In the genomic region with DNA sequence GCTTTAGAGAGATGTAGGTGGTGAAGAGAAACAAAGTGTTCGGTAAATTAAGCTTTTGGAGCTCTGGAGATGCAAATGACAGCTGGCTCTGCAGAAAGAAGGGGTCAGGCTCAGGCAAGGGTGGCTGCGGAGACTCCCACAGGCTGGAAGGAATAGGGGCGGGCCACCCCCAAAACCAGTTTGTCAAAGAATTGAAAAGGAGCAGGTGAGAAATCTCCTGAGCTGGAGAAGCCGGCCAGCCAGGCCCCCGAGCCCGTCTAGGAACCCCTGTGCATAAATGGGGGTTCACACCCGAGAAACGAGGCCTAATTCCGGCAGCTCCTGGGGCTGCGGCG, we compare ENCODE assay signal across 8 cellular contexts. TPM values are rescaled to one million over a fixed set of nuclear protein-coding genes. Genes with fewer than 3 reads are reported as not detected.
DNase-seq lines count a peak whose midpoint lies in the region; ATAC-seq and TF ChIP-seq lines count a peak whose summit lies in the region.

No MANE protein-coding gene starts in this region.

- H3K4me3 ChIP-seq in HUES48 (ENCODE audit: low read depth, low read length) (peak overlapping the region; percentile 89), adrenal gland (peak overlapping the region; percentile 12 to 99 (median 96)), iPS-20b (ENCODE audit: low read length) (peak overlapping the region; percentile 99), smooth muscle cell (peak overlapping the region; percentile 93)

- peaks cover 54% of the 10 kb centered on the region for H3K4me1 Mint-ChIP-seq in CD4-positive, alpha-beta T cell (ENCODE audit: low read depth)

- no peak for TF ChIP-seq CTCF in CD4-positive, alpha-beta T cell (IDR thresholded peaks at IDR 0.05)
- TF ChIP-seq CTCF in adrenal gland (IDR thresholded peaks at IDR 0.05) (no peak), smooth muscle cell (IDR thresholded peaks at IDR 0.05; ENCODE audit: borderline replicate concordance, insufficient read depth, poor library complexity, severe bottlenecking) (no peak)

- H3F3A ChIP-seq in smooth muscle cell (ENCODE audit: low read depth): no peaks in the 10 kb centered on the region

- intact Hi-C loops in CD4-positive, alpha-beta T cell (cut with DNase I, micrococcal nuclease): loop anchor here (1.0 to 5.0 kb wide), 3 partner anchors 13 to 993 kb away; a partner anchor contains a TSS
- intact Hi-C loops in adrenal gland (cut with DNase I): no loop called here

- DNase-seq in CD4-positive, alpha-beta T cell: peak in 3 of 10 experiments; percentile 13 to 39 (median 13)
- DNase-seq in adrenal gland (peak in 2 of 7 donors; percentile 16 to 32), smooth muscle cell (lab: John Stamatoyannopoulos, UW; ENCODE audit: unreplicated experiment) (no peak), HuH-7.5 (ENCODE audit: low spot score) (no peak), middle frontal gyrus (ENCODE audit: extremely low spot score, low spot score) (no peak)

- CTCF ChIA-PET in CD4-positive, alpha-beta T cell (lab: Charles Lee): interaction anchor here (1.4 to 1.8 kb wide), 2 partner anchors 13 to 15 kb away, joined by 3 to 6 read pairs; a partner anchor contains a TSS

- peaks cover 50% of the 10 kb centered on the region for H4K20me1 ChIP-seq in smooth muscle cell (ENCODE audit: low read depth)

- H3K4me3 Mint-ChIP-seq in CD4-positive, alpha-beta T cell: peak overlapping the region; percentile 95

- H3K9ac ChIP-seq in HUES48 (ENCODE audit: low read depth, low read length) (peak overlapping the region; percentile 97), iPS-20b (ENCODE audit: low read depth, low read length) (peak overlapping the region; percentile 93), smooth muscle cell (ENCODE audit: low read depth) (peak overlapping the region; percentile 100)

- peak overlapping the region; percentile 92 for H3K27ac Mint-ChIP-seq in CD4-positive, alpha-beta T cell

- peaks cover 10% of the 10 kb centered on the region for H3K4me1 ChIP-seq in HUES48 (ENCODE audit: control insufficient read depth, insufficient read depth, low read length)
- peaks cover 11 to 37% of the 10 kb centered on the region in 2 donors for H3K4me1 ChIP-seq in adrenal gland (replicated peaks in 1 of 2)
- H3K4me1 ChIP-seq in iPS-20b (ENCODE audit: insufficient read depth, low read length): peaks cover 10% of the 10 kb centered on the region
- peaks cover 17% of the 10 kb centered on the region for H3K4me1 ChIP-seq in smooth muscle cell (ENCODE audit: low read depth)

- H3K27ac ChIP-seq in CD4-positive, alpha-beta T cell (ENCODE audit: low read depth, low read length): peak overlapping the region; percentile 83
- H3K27ac ChIP-seq in HUES48 (ENCODE audit: low read depth, low read length) (peak overlapping the region; percentile 95), adrenal gland (peak overlapping the region; percentile 96 to 97 (median 97)), iPS-20b (ENCODE audit: low read length) (peak overlapping the region; percentile 63), smooth muscle cell (ENCODE audit: low read depth) (peak overlapping the region; percentile 99)

- 0 to 1% (median 0%) methylated on average over 7 to 11 of the region's 11 CpGs for WGBS in adrenal gland, 4 donors
- WGBS in smooth muscle cell (ENCODE audit: low lambda C conversion rate): 1% methylated on average over 11 of the region's 11 CpGs

- ATAC-seq in CD4-positive, alpha-beta T cell (ENCODE audit: poor library complexity): no peak
- peak; percentile 7 for ATAC-seq in GM19467 (IDR thresholded peaks at IDR 0.05; ENCODE audit: unreplicated experiment)

- POLR2A ChIA-PET in CD4-positive, alpha-beta T cell (lab: Charles Lee): interaction anchor here (1.2 to 6.8 kb wide), 2 partner anchors 14 to 984 kb away, joined by 3 to 70 read pairs; a partner anchor contains a TSS

- no peaks in the 10 kb centered on the region for H3K9me3 Mint-ChIP-seq in CD4-positive, alpha-beta T cell

- no peak for TF ChIP-seq POLR2A in adrenal gland (IDR thresholded peaks at IDR 0.05)

- H3K79me2 ChIP-seq in smooth muscle cell (ENCODE audit: low read depth): peaks cover 53% of the 10 kb centered on the region

- H2AFZ ChIP-seq in smooth muscle cell (ENCODE audit: low read depth): peak overlapping the region; percentile 65

- no peaks in the 10 kb centered on the region for H3K27me3 Mint-ChIP-seq in CD4-positive, alpha-beta T cell

- peaks cover 38% of the 10 kb centered on the region for H3K36me3 Mint-ChIP-seq in CD4-positive, alpha-beta T cell (ENCODE audit: low read depth)

- peak overlapping the region; percentile 92 for H3K4me2 ChIP-seq in smooth muscle cell

- H3K9me3 ChIP-seq in CD4-positive, alpha-beta T cell (ENCODE audit: control insufficient read depth, low read length): no peaks in the 10 kb centered on the region
- H3K9me3 ChIP-seq in HUES48 (ENCODE audit: control insufficient read depth, insufficient read depth, low read length) (no peaks in the 10 kb centered on the region), adrenal gland (replicated peaks in 1 of 3) (no peaks in the 10 kb centered on the region), iPS-20b (ENCODE audit: insufficient read depth, low read depth, low read length) (no peaks in the 10 kb centered on the region), smooth muscle cell (replicated peaks; ENCODE audit: low read depth) (no peaks in the 10 kb centered on the region)

- H3K36me3 ChIP-seq in HUES48 (ENCODE audit: control insufficient read depth, insufficient read depth, low read length): peaks cover 10% of the 10 kb centered on the region
- no peaks in the 10 kb centered on the region for H3K36me3 ChIP-seq in adrenal gland (replicated peaks in 1 of 2)
- peaks cover 19% of the 10 kb centered on the region for H3K36me3 ChIP-seq in iPS-20b (ENCODE audit: insufficient read depth, low read depth, low read length)
- no peaks in the 10 kb centered on the region for H3K36me3 ChIP-seq in smooth muscle cell (ENCODE audit: low read depth)

- H3K27me3 ChIP-seq in CD4-positive, alpha-beta T cell (ENCODE audit: control insufficient read depth, insufficient read depth, low read length): no peaks in the 10 kb centered on the region
- H3K27me3 ChIP-seq in HUES48 (ENCODE audit: control insufficient read depth, insufficient read depth, low read length) (no peaks in the 10 kb centered on the region), adrenal gland (no peaks in the 10 kb centered on the region), iPS-20b (ENCODE audit: insufficient read depth, low read length) (no peaks in the 10 kb centered on the region), smooth muscle cell (ENCODE audit: low read depth) (no peaks in the 10 kb centered on the region)

RNA-seq across cellular contexts. Expression of a gene that starts 0.5 kb away (rescaled TPM):
- total RNA-seq in CD4-positive, alpha-beta T cell: 10 to 100 TPM; 41.5 to 41.6 TPM
- total RNA-seq in adrenal gland (100 to 1,000 TPM in 1 of 8 donors, 10 to 100 TPM in 7; 44.6 to 106 (median 72.1) TPM), smooth muscle cell (67.7 and 75.4 TPM in 2 replicates)
- polyA plus RNA-seq in adrenal gland (100 to 1,000 TPM in 1 of 3 donors, 10 to 100 TPM in 2; 47.7 to 264 (median 73.2) TPM), smooth muscle cell (62.0 and 73.5 TPM in 2 replicates)

RNA-seq across cellular contexts. Expression of a gene that starts 13.3 kb away (rescaled TPM):
- total RNA-seq in CD4-positive, alpha-beta T cell: 10 to 100 TPM; 28.8 to 30.5 TPM
- 10 to 100 TPM; 20.4 to 64.6 (median 28.5) TPM for total RNA-seq in adrenal gland
- polyA plus RNA-seq in adrenal gland: 10 to 100 TPM in 1 of 3 donors, 1 to 10 TPM in 2; 3.6 to 21.3 (median 4.0) TPM
- 9.2 and 11.7 TPM in 2 replicates for total RNA-seq in smooth muscle cell
- 5.3 and 8.1 TPM in 2 replicates for polyA plus RNA-seq in smooth muscle cell

Comparison
In these comparisons a context has a peak if more than half of its experiments do, and no peak if none do; other contexts are left out.
1. intact Hi-C loops: an anchor here in CD4-positive, alpha-beta T cell (1.0 to 5.0 kb wide); none called in adrenal gland.